8 cellular contexts compared by ENCODE assay signal in genomic region chr1:117093091-117093534, GRCh38. TPM values are rescaled to one million over a fixed set of nuclear protein-coding genes. Genes with fewer than 3 reads are reported as not detected.
DNase-seq lines count a peak whose midpoint lies in the region; ATAC-seq, FAIRE-seq and TF ChIP-seq lines count a peak whose summit lies in the region.

No MANE protein-coding gene starts in this region.

- no peak for TF ChIP-seq RAD21 in A549 (conservative IDR thresholded peaks at IDR 0.05 in 1 of 2, IDR thresholded peaks at IDR 0.05 in 1 of 2)

- peak overlapping the region; percentile 20; the same call in 1 of the 3 replicates for H3K4me2 ChIP-seq in A549

- peak; percentile 71 to 77; a peak in 5 of 6 replicates for ATAC-seq in A549

- H3K27ac ChIP-seq in A549 (peak overlapping the region; percentile 51 to 62; a peak in 5 of 6 replicates), HUES64 (ENCODE audit: low read depth, low read length) (peak overlapping the region; percentile 76), colonic mucosa (peak overlapping the region; percentile 19), mesodermal cell (ENCODE audit: low read depth, low read length, severe bottlenecking) (peak overlapping the region; percentile 96)

- H3K4me1 ChIP-seq in A549 (peaks cover 14% of the 10 kb centered on the region), HUES64 (ENCODE audit: insufficient read depth, low read length) (peaks cover 16% of the 10 kb centered on the region), colonic mucosa (no peaks in the 10 kb centered on the region), mesodermal cell (ENCODE audit: control insufficient read depth, insufficient read depth, low read length, poor library complexity, severe bottlenecking) (peaks cover 27% of the 10 kb centered on the region)

- DNase-seq in A549 (ENCODE audit: low read depth in 1 of 2, low spot score in 1 of 2): peak in 1 of 2 experiments; percentile 40
- peak; percentile 30 for DNase-seq in colonic mucosa
- no peak for DNase-seq in NOMO-1 treated with dmso at 0.1 percent for 144 hours (lab: John Stamatoyannopoulos, UW; ENCODE audit: unreplicated experiment)
- DNase-seq in NCI-H2227 (lab: John Stamatoyannopoulos, UW; ENCODE audit: unreplicated experiment): no peak
- DNase-seq in activated effector memory CD4-positive, alpha-beta T cell treated with Interleukin-2 at 50 U/mL for 16 hours: no peak
- DNase-seq in central memory CD4-positive, alpha-beta T cell: no peak

- no peak for FAIRE-seq in A549 (lab: Jason Lieb, UNC)

- no peak for TF ChIP-seq POLR2A in A549 (IDR thresholded peaks at IDR 0.05; ENCODE audit: low read length)

- no peak for TF ChIP-seq EP300 in A549 (IDR thresholded peaks at IDR 0.05)

- TF ChIP-seq CTCF in A549 (IDR thresholded peaks at IDR 0.05) (no peak), colonic mucosa (IDR thresholded peaks at IDR 0.05) (no peak)

- H3K9ac ChIP-seq in HUES64 (ENCODE audit: low read depth, low read length) (peak overlapping the region; percentile 23; the same call in 1 of the 2 replicates), colonic mucosa (ENCODE audit: low read depth in 2 of 2, low read length in 2 of 2) (no peak overlapping the region)

- H3K36me3 ChIP-seq in HUES64 (ENCODE audit: insufficient read depth, low read length): peaks cover 97% of the 10 kb centered on the region
- H3K36me3 ChIP-seq in colonic mucosa: no peaks in the 10 kb centered on the region
- H3K36me3 ChIP-seq in mesodermal cell (ENCODE audit: control insufficient read depth, insufficient read depth, low read length): peaks cover 60% of the 10 kb centered on the region

- no peaks in the 10 kb centered on the region for H3K9me3 ChIP-seq in A549
- H3K9me3 ChIP-seq in HUES64 (ENCODE audit: insufficient read depth, low read depth, low read length): no peaks in the 10 kb centered on the region
- H3K9me3 ChIP-seq in colonic mucosa: no peaks in the 10 kb centered on the region
- H3K9me3 ChIP-seq in mesodermal cell (ENCODE audit: control insufficient read depth, low read length): no peaks in the 10 kb centered on the region

- intact Hi-C loops in colonic mucosa (cut with DNase I): no loop called here

- no peak overlapping the region for H3K4me3 ChIP-seq in A549
- H3K4me3 ChIP-seq in HUES64 (ENCODE audit: low read length): no peak overlapping the region
- no peak overlapping the region for H3K4me3 ChIP-seq in colonic mucosa
- no peak overlapping the region for H3K4me3 ChIP-seq in mesodermal cell (ENCODE audit: extremely low read depth, insufficient read depth, low read length, poor library complexity, severe bottlenecking)

- no peaks in the 10 kb centered on the region for H3K27me3 ChIP-seq in HUES64 (ENCODE audit: insufficient read depth, low read length)
- no peaks in the 10 kb centered on the region for H3K27me3 ChIP-seq in colonic mucosa

- CTCF ChIA-PET in A549 (lab: Yijun Ruan, JAX): interaction anchor here (1.0 to 3.0 kb wide), 5 partner anchors 11 to 35 kb away, joined by 3 to 14 read pairs (median 4); no protein-coding TSS in a partner anchor

- WGBS in A549 (ENCODE audit: missing lambda C conversion rate): 68% methylated on average over 7 of the region's 7 CpGs
- 74% methylated on average over 6 of the region's 7 CpGs for WGBS in HUES64
- WGBS in mesodermal cell (ENCODE audit: insufficient coverage in 2 of 2), 2 experiments: 45 to 46% methylated on average over 6 of the region's 7 CpGs

- POLR2A ChIA-PET in A549 (lab: Yijun Ruan, JAX): no interaction called here

TF ChIP-seq in A549, 52 proteins besides CTCF, POLR2A, EP300 and RAD21:
- TF ChIP-seq JUNB (IDR thresholded peaks at IDR 0.05) (no peak), CBX8 (IDR thresholded peaks at IDR 0.05) (no peak), HMGXB4 (CRISPR knock-in tag; IDR thresholded peaks at IDR 0.05; ENCODE audit: borderline replicate concordance) (no peak), KDM5A (IDR thresholded peaks at IDR 0.05) (no peak), NPAS2 (CRISPR knock-in tag; IDR thresholded peaks at IDR 0.05; ENCODE audit: borderline replicate concordance) (no peak), MAFK (IDR thresholded peaks at IDR 0.05; ENCODE audit: partially characterized antibody) (no peak), HOXB5 (CRISPR knock-in tag; IDR thresholded peaks at IDR 0.05) (no peak), ESRRA (IDR thresholded peaks at IDR 0.05; ENCODE audit: borderline replicate concordance, low read length) (no peak), FOXS1 (CRISPR knock-in tag; IDR thresholded peaks at IDR 0.05) (no peak), EHF (CRISPR knock-in tag; IDR thresholded peaks at IDR 0.05) (no peak), TFCP2L1 (CRISPR knock-in tag; IDR thresholded peaks at IDR 0.05) (no peak), RFX5 (IDR thresholded peaks at IDR 0.05) (no peak), USF2 (IDR thresholded peaks at IDR 0.05) (no peak), MAX (IDR thresholded peaks at IDR 0.05) (no peak), CHD2 (IDR thresholded peaks at IDR 0.05; ENCODE audit: low read length, partially characterized antibody) (no peak), JUN (IDR thresholded peaks at IDR 0.05) (no peak)

RNA-seq across cellular contexts. Expression of gene TRIM45, which starts 28.4 kb away (rescaled TPM):
- polyA plus RNA-seq in A549 (2011; rRNA removed): 3.4 TPM in 2 replicates
- polyA plus RNA-seq in A549 (2012; cell fraction: cytosol; rRNA removed): 2.5 and 2.8 TPM in 2 replicates
- polyA plus RNA-seq in A549 (2012; cell fraction: nucleus; rRNA removed): 5.8 and 8.3 TPM in 2 replicates
- 2.1 to 3.0 TPM (median 2.9 TPM) in 3 replicates for polyA plus RNA-seq in A549 (2017; fragmentation: RNase III; extraction: RNeasy Plus Mini Kit Qiagen cat#74134 plus additional on column Dnase treatment)
- polyA minus RNA-seq in A549 (2011; rRNA and poly(A)+ RNA removed): 2.9 and 3.1 TPM in 2 replicates
- 7.9 TPM for polyA plus RNA-seq in HUES64 (2013, experiment 1 of 2)
- 8.4 TPM for polyA plus RNA-seq in HUES64 (2013, experiment 2 of 2)
- 1 to 10 TPM; 1.2 to 4.1 TPM for total RNA-seq in colonic mucosa
- polyA plus RNA-seq in mesodermal cell (2013, experiment 1 of 2): 7.7 TPM
- 7.7 TPM for polyA plus RNA-seq in mesodermal cell (2013, experiment 2 of 2)

RNA-seq across cellular contexts. Expression of gene TTF2, which starts 33.0 kb away (rescaled TPM):
- polyA plus RNA-seq in A549 (2011; rRNA removed) (26.6 and 31.0 TPM in 2 replicates), A549 (2017; fragmentation: RNase III; extraction: RNeasy Plus Mini Kit Qiagen cat#74134 plus additional on column Dnase treatment) (14.5 to 16.5 TPM (median 16.1 TPM) in 3 replicates)
- 14.8 and 15.7 TPM in 2 replicates for polyA plus RNA-seq in A549 (2012; cell fraction: cytosol; rRNA removed)
- 18.5 and 20.5 TPM in 2 replicates for polyA plus RNA-seq in A549 (2012; cell fraction: nucleus; rRNA removed)
- 15.8 and 20.5 TPM in 2 replicates for polyA minus RNA-seq in A549 (2011; rRNA and poly(A)+ RNA removed)
- polyA plus RNA-seq in HUES64 (2013, experiment 1 of 2): 35.2 TPM
- polyA plus RNA-seq in HUES64 (2013, experiment 2 of 2): 34.1 TPM
- total RNA-seq in colonic mucosa: 10 to 100 TPM; 25.0 to 50.5 TPM
- polyA plus RNA-seq in mesodermal cell (2013, experiment 1 of 2): 24.4 TPM
- polyA plus RNA-seq in mesodermal cell (2013, experiment 2 of 2): 22.7 TPM

Comparison
In these comparisons a context has a peak if more than half of its experiments do, and no peak if none do; other contexts are left out.
1. H3K27ac ChIP-seq: peak in every context shown above with its lines; median percentile 96 in mesodermal cell; 76 in HUES64; 56 in A549; 19 in colonic mucosa.